ENCODE assay signal across 18 cellular contexts in the genomic region with DNA sequence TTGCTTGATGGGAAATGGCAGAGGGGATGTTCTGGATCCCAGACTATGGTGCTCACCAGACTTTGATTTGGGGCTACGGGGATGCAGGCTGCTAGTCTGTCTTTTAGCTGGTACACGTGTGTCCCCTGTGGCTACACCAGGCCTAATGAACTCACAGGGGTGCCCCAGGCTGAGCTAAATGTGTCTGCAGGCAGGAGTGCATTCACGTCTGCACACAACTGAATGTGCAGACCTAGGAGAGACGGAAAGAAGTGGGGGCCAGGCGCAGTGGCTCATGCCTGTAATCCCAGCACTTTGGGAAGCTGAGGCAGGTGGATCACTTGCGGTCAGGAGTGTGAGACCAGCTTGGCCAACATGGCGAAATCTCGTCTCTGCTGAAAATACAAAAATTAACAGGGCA.
"Had no signal": no experiment of that assay in that cellular context is flagged by ENCODE, and none has a peak within 500 bp of the region (broad histone marks: within the 10 kb centered on the region; RNA-seq: fewer than 3 reads in every experiment).

No MANE protein-coding gene starts in this region.

- H3K4me3 ChIP-seq: esophagus muscularis mucosa, gastrocnemius medialis, left ventricle myocardium inferior, lower lobe of right lung, right atrium auricular region, suprapubic skin, thyroid gland, uterus had no signal

- H3K36me3 Mint-ChIP-seq: naive B cell, type B pancreatic cell had no signal

- H3K9me3 Mint-ChIP-seq: memory B cell, naive B cell, nephron, type B pancreatic cell had no signal

- H3K4me3 Mint-ChIP-seq: memory B cell, naive B cell, nephron, type B pancreatic cell had no signal

- H3K36me3 ChIP-seq: esophagus muscularis mucosa, gastrocnemius medialis, left ventricle myocardium inferior, lower lobe of right lung, right atrium auricular region, suprapubic skin, thyroid gland, uterus had no signal

- ATAC-seq: gastrocnemius medialis; lower lobe of right lung; stimulated activated naive CD8-positive, alpha-beta T cell treated with anti-CD3 and anti-CD28 coated beads, Interleukin-15, Interleukin-2, amounts not matched to agents 100 U/mL and 50 U/mL, for 24 hours had no signal

- DNase-seq: effector memory CD4-positive, alpha-beta T cell; gastrocnemius medialis; left ventricle myocardium inferior; lower lobe of right lung; naive B cell; small intestine; stimulated activated CD4-positive, alpha-beta T cell treated with anti-CD3 and anti-CD28 coated beads, Interleukin-2, amount 100 ng/mL, for 48 hours; stimulated activated naive CD8-positive, alpha-beta T cell treated with anti-CD3 and anti-CD28 coated beads, Interleukin-15, Interleukin-2, amounts not matched to agents 100 U/mL and 50 U/mL, for 24 hours; thyroid gland; uterus had no signal

- H3K9me3 ChIP-seq: esophagus muscularis mucosa, gastrocnemius medialis, left ventricle myocardium inferior, lower lobe of right lung, right atrium auricular region, suprapubic skin, thyroid gland, uterus had no signal

- H3K27ac Mint-ChIP-seq: memory B cell, nephron, type B pancreatic cell had no signal

- H3K4me1 ChIP-seq: esophagus muscularis mucosa, gastrocnemius medialis, left ventricle myocardium inferior, lower lobe of right lung, right atrium auricular region, suprapubic skin, thyroid gland, uterus had no signal

- FAIRE-seq: keratinocyte, small intestine had no signal

- H3K27ac ChIP-seq: epithelial cell of prostate, esophagus muscularis mucosa, gastrocnemius medialis, left ventricle myocardium inferior, lower lobe of right lung, right atrium auricular region, suprapubic skin, thyroid gland, uterus had no signal

- H3K27me3 ChIP-seq: esophagus muscularis mucosa, right atrium auricular region, thyroid gland, uterus had no signal
